ENCODE assay signal across 8 cellular contexts in the genomic region with DNA sequence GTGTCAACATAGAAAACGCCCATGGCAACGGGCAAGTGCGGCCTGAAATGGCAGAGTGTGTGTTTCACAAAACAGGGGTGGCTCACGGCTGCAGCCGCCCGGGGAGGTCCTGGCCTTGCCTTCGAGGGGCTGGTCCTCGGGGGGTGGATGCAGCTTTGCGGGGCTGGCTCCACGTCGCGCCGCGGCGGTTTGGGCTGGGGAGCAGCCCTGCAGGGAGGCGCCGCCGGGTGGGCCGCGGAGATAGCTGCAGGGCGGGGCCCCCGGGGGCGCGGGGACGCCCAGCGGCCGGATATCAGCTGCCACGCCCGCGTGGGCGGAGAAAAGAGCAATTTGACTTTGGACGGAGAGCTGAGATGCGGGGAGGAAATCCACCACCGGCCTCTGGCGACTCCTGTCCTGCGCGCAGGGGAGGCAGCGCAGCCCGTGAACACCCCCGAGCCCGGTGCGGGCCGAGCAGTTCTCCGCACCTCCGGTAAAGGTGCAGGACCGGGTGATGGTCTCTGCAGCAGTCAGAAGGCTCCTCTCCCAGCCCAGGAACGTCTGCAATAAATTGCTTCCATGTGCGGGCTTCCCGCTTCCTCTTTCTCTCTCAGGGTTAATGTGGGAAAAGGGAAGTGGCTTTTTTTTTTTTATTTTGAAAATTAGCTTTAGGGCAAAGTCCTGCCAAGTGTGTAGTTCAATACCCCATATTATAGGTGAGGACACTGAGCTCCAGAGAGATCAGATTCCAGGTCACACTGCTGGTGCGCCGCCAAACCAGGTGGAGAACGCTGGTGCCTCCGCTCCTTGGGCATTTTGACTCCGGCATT.
DNase-seq lines count a peak whose midpoint lies in the region; ATAC-seq and TF ChIP-seq lines count a peak whose summit lies in the region.

No MANE protein-coding gene starts in this region.

- H3K9me3 ChIP-seq in HUES64 (ENCODE audit: insufficient read depth, low read depth, low read length) (no peaks in the 10 kb centered on the region), cardiac muscle cell (ENCODE audit: low read depth) (no peaks in the 10 kb centered on the region), psoas muscle (no peaks in the 10 kb centered on the region), uterus (no peaks in the 10 kb centered on the region)

- peak; percentile 30 to 39 for TF ChIP-seq POLR2A in uterus (IDR thresholded peaks at IDR 0.05)

- WGBS in HUES64: 11% methylated on average over 52 of the region's 54 CpGs
- 3 to 13% (median 3%) methylated on average over 30 to 54 of the region's 54 CpGs for WGBS in psoas muscle, 3 donors

- ATAC-seq in GM21423 (IDR thresholded peaks at IDR 0.05; ENCODE audit: unreplicated experiment) (peak; percentile 35), psoas muscle (peak in 3 of 4 donors; percentile 14 to 27 (median 21))

- intact Hi-C loops in psoas muscle (cut with DNase I): loop anchor here (2.0 to 10.0 kb wide), 3 partner anchors 104 to 139 kb away; a partner anchor contains a TSS
- intact Hi-C loops in uterus (cut with DNase I; ENCODE audit: low total_unique reads): no loop called here

- TF ChIP-seq CTCF in cardiac muscle cell (IDR thresholded peaks at IDR 0.05; ENCODE audit: low read depth, low read length) (no peak), psoas muscle (IDR thresholded peaks at IDR 0.05) (peak; percentile 16), uterus (IDR thresholded peaks at IDR 0.05) (peak in 2 of 4 experiments; percentile 25 to 49)

- H3K4me3 ChIP-seq in HUES64 (ENCODE audit: low read length) (peak overlapping the region; percentile 63), cardiac muscle cell (peak overlapping the region; percentile 38), psoas muscle (peak overlapping the region; percentile 73), uterus (peak overlapping the region; percentile 27 to 48)

- DNase-seq in DMS53 treated with DMSO at 0.1 percent for 48 hours (lab: John Stamatoyannopoulos, UW; ENCODE audit: unreplicated experiment) (peak; percentile 36), SIG-M5 treated with dmso at 0.1 percent for 504 hours (lab: John Stamatoyannopoulos, UW; ENCODE audit: unreplicated experiment) (peak; percentile 82), cardiac muscle cell (ENCODE audit: low read depth in 1 of 2, low spot score in 1 of 2) (peak; percentile 45 to 70), psoas muscle (peak; percentile 86 to 90), uterus (peak; percentile 73 to 81)
- peak; percentile 76 for DNase-seq in activated naive CD4-positive, alpha-beta T cell treated with Interleukin-2 at 50 U/mL for 16 hours

- peak overlapping the region; percentile 45 for H3K9ac ChIP-seq in HUES64 (ENCODE audit: low read depth, low read length)

- no peak overlapping the region for H3K27ac ChIP-seq in HUES64 (ENCODE audit: low read depth, low read length)
- H3K27ac ChIP-seq in cardiac muscle cell: no peak overlapping the region
- H3K27ac ChIP-seq in psoas muscle: peak overlapping the region; percentile 94
- peak overlapping the region; percentile 85 to 87 for H3K27ac ChIP-seq in uterus

- peaks cover 38% of the 10 kb centered on the region for H3K27me3 ChIP-seq in HUES64 (ENCODE audit: insufficient read depth, low read length)
- H3K27me3 ChIP-seq in cardiac muscle cell: peaks cover 10% of the 10 kb centered on the region
- H3K27me3 ChIP-seq in psoas muscle (ENCODE audit: insufficient read depth in 3 of 3, low read length in 2 of 3): no peaks in the 10 kb centered on the region
- no peaks in the 10 kb centered on the region for H3K27me3 ChIP-seq in uterus

- no peaks in the 10 kb centered on the region for H3K36me3 ChIP-seq in HUES64 (ENCODE audit: insufficient read depth, low read length)
- H3K36me3 ChIP-seq in cardiac muscle cell: no peaks in the 10 kb centered on the region
- no peaks in the 10 kb centered on the region for H3K36me3 ChIP-seq in psoas muscle (ENCODE audit: insufficient read depth in 1 of 2, low read depth in 1 of 2)
- no peaks in the 10 kb centered on the region for H3K36me3 ChIP-seq in uterus

- H3K4me1 ChIP-seq in HUES64 (ENCODE audit: insufficient read depth, low read length): peaks cover 38% of the 10 kb centered on the region
- peaks cover 35% of the 10 kb centered on the region for H3K4me1 ChIP-seq in cardiac muscle cell (ENCODE audit: low read depth)
- H3K4me1 ChIP-seq in psoas muscle: peaks cover 48% of the 10 kb centered on the region
- H3K4me1 ChIP-seq in uterus: peaks cover 5 to 13% of the 10 kb centered on the region in 2 donors

Comparison
In these comparisons a context has a peak if more than half of its experiments do, and no peak if none do; other contexts are left out.
1. DNase-seq: peak in every context shown above with its lines; median percentile 88 in psoas muscle; 82 in SIG-M5 treated with dmso at 0.1 percent for 504 hours; 77 in uterus; 76 in activated naive CD4-positive, alpha-beta T cell treated with Interleukin-2 at 50 U/mL for 16 hours; 58 in cardiac muscle cell; 36 in DMS53 treated with DMSO at 0.1 percent for 48 hours.
2. H3K27ac ChIP-seq: peak in psoas muscle (single experiment) and uterus (2 of 2); none in HUES64 (single experiment) and cardiac muscle cell (single experiment).
3. Peak in every context shown above with its lines, with median percentiles within 50 percentile points of each other: H3K4me3 ChIP-seq.